ENCODE assay signal across 8 cellular contexts in the genomic region with DNA sequence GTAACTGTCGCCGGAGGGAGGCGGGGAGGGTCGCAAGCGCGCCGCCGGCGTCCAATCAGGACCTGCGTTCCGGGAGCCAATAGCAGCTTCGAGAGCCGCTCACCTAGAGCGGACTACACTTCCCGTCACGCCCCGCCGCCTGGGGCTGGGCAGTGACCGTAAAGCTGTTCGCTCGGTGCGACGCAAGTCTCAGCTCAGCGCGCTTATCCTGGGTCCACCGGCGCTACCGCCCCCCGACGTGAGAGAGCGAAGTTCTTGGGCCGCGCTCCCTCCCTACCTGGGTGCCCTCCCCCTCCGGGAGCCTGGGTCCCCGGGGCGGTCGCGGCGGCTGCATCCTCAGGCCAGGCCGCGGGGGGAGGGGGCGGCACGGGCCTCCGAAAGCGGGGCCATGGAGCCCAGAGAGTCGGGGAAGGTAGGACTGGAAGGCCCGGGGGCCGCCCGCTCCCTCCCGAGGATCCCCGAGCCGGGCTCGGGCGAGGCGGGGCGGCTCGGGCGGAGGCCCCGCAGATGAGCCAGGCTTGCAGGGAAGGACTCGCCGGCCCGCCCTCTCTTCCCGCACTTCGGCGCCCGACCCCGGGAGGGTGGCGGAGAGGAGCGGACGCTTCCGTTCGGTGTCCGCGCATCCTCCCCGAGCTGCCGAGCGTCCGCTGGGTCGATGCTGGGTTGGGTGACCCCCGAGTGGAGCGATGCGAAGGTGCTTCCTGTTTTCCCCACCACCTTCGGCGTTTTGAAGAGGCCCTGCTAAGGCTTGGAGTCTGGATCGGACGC. TPM values are rescaled to one million over a fixed set of nuclear protein-coding genes. Genes with fewer than 3 reads are reported as not detected.
DNase-seq lines count a peak whose midpoint lies in the region; ATAC-seq and TF ChIP-seq lines count a peak whose summit lies in the region.

Gene ZNF862 (plus strand): TSS at position 152 of the 768 bp plus-strand sequence. CDS start 237 bp downstream, at position 389.

- peaks cover 19% of the 10 kb centered on the region for H3K27me3 ChIP-seq in ACC112 (ENCODE audit: insufficient read depth, low read length)
- no peaks in the 10 kb centered on the region for H3K27me3 ChIP-seq in breast epithelium

- H3K36me3 ChIP-seq in ACC112 (ENCODE audit: insufficient read depth, low read length): no peaks in the 10 kb centered on the region
- no peaks in the 10 kb centered on the region for H3K36me3 ChIP-seq in breast epithelium

- H2AFZ ChIP-seq in ACC112 (ENCODE audit: low read length, unreplicated experiment): peak within 1 kb of the TSS; percentile 31

- H3K9me3 ChIP-seq in breast epithelium (no peaks in the 10 kb centered on the region), iPS-18c (ENCODE audit: control insufficient read depth, insufficient read depth, low read length) (no peaks in the 10 kb centered on the region)

- intact Hi-C loops in breast epithelium (cut with DNase I; ENCODE audit: low total_unique reads): loop anchor here (10.0 kb wide), 1 partner anchor 364 kb away; no protein-coding TSS in a partner anchor

- ATAC-seq in GM18870 (IDR thresholded peaks at IDR 0.05; ENCODE audit: unreplicated experiment) (peak; percentile 97), HG03135 (IDR thresholded peaks at IDR 0.05; ENCODE audit: unreplicated experiment) (peak; percentile 99)

- H3K4me1 ChIP-seq in ACC112 (ENCODE audit: control insufficient read depth, insufficient read depth, low read length, unreplicated experiment): peaks cover 7% of the 10 kb centered on the region
- H3K4me1 ChIP-seq in breast epithelium: peaks cover 0 to 7% of the 10 kb centered on the region in 2 donors

- TF ChIP-seq CTCF in VCaP (conservative IDR thresholded peaks at IDR 0.05): no peak
- TF ChIP-seq CTCF in breast epithelium (IDR thresholded peaks at IDR 0.05): no peak

- H3K79me2 ChIP-seq in ACC112 (ENCODE audit: control insufficient read depth, insufficient read depth, low read length, unreplicated experiment): peaks cover 10% of the 10 kb centered on the region

- peak within 1 kb of the TSS; percentile 89 for H3K4me3 ChIP-seq in ACC112 (ENCODE audit: low read depth, low read length)
- H3K4me3 ChIP-seq in breast epithelium: peak within 1 kb of the TSS; percentile 90 to 98 (median 95)
- peak within 1 kb of the TSS; percentile 81 for H3K4me3 ChIP-seq in iPS-18c (ENCODE audit: insufficient read depth, low read depth, low read length)
- H3K4me3 ChIP-seq in skin epidermis: peak within 1 kb of the TSS; percentile 75 to 99 (median 88)

- H3K27ac ChIP-seq in ACC112 (ENCODE audit: low read depth, low read length): no peak within 1 kb of the TSS
- H3K27ac ChIP-seq in VCaP: peak within 1 kb of the TSS; percentile 90
- peak within 1 kb of the TSS; percentile 93 to 97 for H3K27ac ChIP-seq in breast epithelium
- H3K27ac ChIP-seq in skin epidermis: peak within 1 kb of the TSS; percentile 43 to 97 (median 89)

- peak; percentile 36 for TF ChIP-seq POLR2A in breast epithelium (IDR thresholded peaks at IDR 0.05)

- DNase-seq in NCI-H2196 treated with DMSO at 0.1 percent for 48 hours (lab: John Stamatoyannopoulos, UW; ENCODE audit: unreplicated experiment): peak; percentile 98
- DNase-seq in breast epithelium (ENCODE audit: low spot score in 2 of 2): peak; percentile 93 to 94

RNA-seq across cellular contexts. Expression of gene ZNF862, which starts in this region (rescaled TPM):
- total RNA-seq in breast epithelium: 10 to 100 TPM; 21.4 to 27.8 (median 27.2) TPM
